In genomic region chrX:84248226-84248625, GRCh38 we compare ENCODE assay signal across 26 cellular contexts.
DNase-seq lines count a peak whose midpoint lies in the region; ATAC-seq and TF ChIP-seq lines count a peak whose summit lies in the region.
"Had no signal": no experiment of that assay in that cellular context is flagged by ENCODE, and none has a peak within 500 bp of the region (broad histone marks: within the 10 kb centered on the region; RNA-seq: fewer than 3 reads in every experiment).

No MANE protein-coding gene starts in this region.

- H3K9me3 Mint-ChIP-seq in MCF 10A (ENCODE audit: unreplicated experiment) = no peaks in the 10 kb centered on the region
- no peaks in the 10 kb centered on the region for H3K9me3 Mint-ChIP-seq in activated CD4-positive, alpha-beta T cell treated with anti-CD3 and anti-CD28 coated beads, Interleukin-2, amount 10 ng/mL, durations not matched to agents 7 days and 5 days
- H3K9me3 Mint-ChIP-seq: GM23338; T-helper 1 cell treated with Interleukin-12 subunit alpha and Interleukin-12 subunit beta and Interleukin-4 antibody, amounts not matched to agents 30 μg/mL and 1 μg/mL, for 36 hours had no signal

- ATAC-seq in esophagus mucosa = no peak
- ATAC-seq: activated CD8-positive, alpha-beta T cell treated with anti-CD3 and anti-CD28 coated beads, Interleukin-2, amount 10 ng/mL, durations not matched to agents 7 days and 5 days; activated naive CD4-positive, alpha-beta T cell treated with anti-CD3 and anti-CD28 coated beads, Interleukin-2, amount 50 U/mL, for 72 hours; activated T-cell treated with anti-CD3 and anti-CD28 coated beads, Interleukin-2, amount 50 U/mL, for 72 hours; GM23338; left cardiac atrium had no signal

- POLR2A ChIA-PET in MCF 10A (lab: Yijun Ruan, JAX) = no interaction called here
- POLR2A ChIA-PET in activated CD4-positive, alpha-beta T cell treated with anti-CD3 and anti-CD28 coated beads, Interleukin-2, amount 10 ng/mL, durations not matched to agents 7 days and 5 days (lab: Charles Lee) = no interaction called here

- TF ChIP-seq POLR2A in breast epithelium (IDR thresholded peaks at IDR 0.05) = no peak
- no peak for TF ChIP-seq POLR2A in esophagus muscularis mucosa (IDR thresholded peaks at IDR 0.05; ENCODE audit: low read depth)
- no peak for TF ChIP-seq POLR2A in lower leg skin (IDR thresholded peaks at IDR 0.05)

- no peaks in the 10 kb centered on the region for H3K4me1 Mint-ChIP-seq in MCF 10A (ENCODE audit: insufficient read depth, unreplicated experiment)
- no peaks in the 10 kb centered on the region for H3K4me1 Mint-ChIP-seq in activated CD4-positive, alpha-beta T cell treated with anti-CD3 and anti-CD28 coated beads, Interleukin-2, amount 10 ng/mL, durations not matched to agents 7 days and 5 days
- H3K4me1 Mint-ChIP-seq: CD14-positive monocyte, GM23338, neural crest cell had no signal

- H3K9ac ChIP-seq in adipocyte (ENCODE audit: low read length) = no peak overlapping the region

- no peak for TF ChIP-seq EP300 in esophagus muscularis mucosa (IDR thresholded peaks at IDR 0.05)

- intact Hi-C loops in MCF 10A (cut with micrococcal nuclease) = no loop called here
- intact Hi-C loops in breast epithelium (cut with DNase I; ENCODE audit: low total_unique reads) = no loop called here
- intact Hi-C loops in esophagus muscularis mucosa (cut with DNase I) = no loop called here
- intact Hi-C loops in lower leg skin (cut with DNase I; ENCODE audit: low total_unique reads) = no loop called here

- CTCF ChIA-PET in MCF 10A (lab: Yijun Ruan, JAX) = no interaction called here
- CTCF ChIA-PET in activated CD4-positive, alpha-beta T cell treated with anti-CD3 and anti-CD28 coated beads, Interleukin-2, amount 10 ng/mL, durations not matched to agents 7 days and 5 days (lab: Charles Lee) = no interaction called here

- H3K36me3 ChIP-seq in breast epithelium (no peaks in the 10 kb centered on the region), adipocyte (ENCODE audit: control insufficient read depth, insufficient read depth, low read length, severe bottlenecking) (no peaks in the 10 kb centered on the region), esophagus muscularis mucosa (no peaks in the 10 kb centered on the region)
- H3K36me3 ChIP-seq: prostate gland, spleen had no signal

- no peaks in the 10 kb centered on the region for H3K4me1 ChIP-seq in breast epithelium
- H3K4me1 ChIP-seq in adipocyte (ENCODE audit: control insufficient read depth, insufficient read depth, low read length) = no peaks in the 10 kb centered on the region
- H3K4me1 ChIP-seq in esophagus muscularis mucosa = no peaks in the 10 kb centered on the region
- H3K4me1 ChIP-seq: prostate gland, spleen, testis had no signal

- H3K27ac ChIP-seq in breast epithelium (no peak overlapping the region), esophagus muscularis mucosa (replicated peaks in 1 of 4) (no peak overlapping the region)
- H3K27ac ChIP-seq: 22Rv1, prostate gland, spleen, testis had no signal

- no peaks in the 10 kb centered on the region for H3K27me3 Mint-ChIP-seq in MCF 10A (ENCODE audit: insufficient read depth, unreplicated experiment)
- H3K27me3 Mint-ChIP-seq in activated CD4-positive, alpha-beta T cell treated with anti-CD3 and anti-CD28 coated beads, Interleukin-2, amount 10 ng/mL, durations not matched to agents 7 days and 5 days = no peaks in the 10 kb centered on the region

- H3K4me3 ChIP-seq in breast epithelium (no peak overlapping the region), adipocyte (ENCODE audit: low read length) (no peak overlapping the region), fibroblast of pulmonary artery (replicated peaks; ENCODE audit: low read depth, low read length) (no peak overlapping the region), esophagus muscularis mucosa (no peak overlapping the region), lower leg skin (ENCODE audit: low read depth, poor library complexity, severe bottlenecking) (no peak overlapping the region)
- H3K4me3 ChIP-seq: GM23338, prostate gland, spleen, testis had no signal

- 57% methylated on average over 1 of the region's 1 CpG for WGBS in esophagus muscularis mucosa
- 67 to 75% methylated on average over 1 of the region's 1 CpG for WGBS in lower leg skin, 2 donors

- peak; percentile 18 for DNase-seq in MCF 10A (ENCODE audit: unreplicated experiment)
- no peak for DNase-seq in breast epithelium (ENCODE audit: low spot score in 2 of 2)
- DNase-seq in adipocyte (ENCODE audit: low read depth) = peak; percentile 25
- DNase-seq in fibroblast of pulmonary artery (ENCODE audit: low read depth) = peak; percentile 25
- DNase-seq in esophagus muscularis mucosa (ENCODE audit: extremely low spot score) = no peak
- no peak for DNase-seq in lower leg skin (ENCODE audit: low spot score in 2 of 2)
- DNase-seq in activated CD4-positive, alpha-beta T cell treated with anti-CD3 and anti-CD28 coated beads, Interleukin-2, amount 10 ng/mL, durations not matched to agents 7 days and 5 days = no peak
- DNase-seq: activated CD8-positive, alpha-beta T cell treated with anti-CD3 and anti-CD28 coated beads, Interleukin-2, amount 10 ng/mL, durations not matched to agents 7 days and 5 days; activated T-cell treated with anti-CD3 and anti-CD28 coated beads, Interleukin-2, amount 50 U/mL, for 72 hours; KG1; left cardiac atrium; midbrain; NCI-H1105; NCI-H2107; NCI-H524 treated with DMSO at 0.1 percent for 48 hours; SIG-M5; spleen; testis had no signal

- H3K36me3 Mint-ChIP-seq in MCF 10A (ENCODE audit: insufficient read depth, unreplicated experiment) = no peaks in the 10 kb centered on the region
- H3K36me3 Mint-ChIP-seq in activated CD4-positive, alpha-beta T cell treated with anti-CD3 and anti-CD28 coated beads, Interleukin-2, amount 10 ng/mL, durations not matched to agents 7 days and 5 days (ENCODE audit: low read depth) = no peaks in the 10 kb centered on the region
- H3K36me3 Mint-ChIP-seq: activated naive CD4-positive, alpha-beta T cell treated with anti-CD3 and anti-CD28 coated beads, Interleukin-2, amount 50 U/mL, for 72 hours; CD14-positive monocyte had no signal

- peaks cover 0 to 13% of the 10 kb centered on the region in 2 donors for H3K27me3 ChIP-seq in breast epithelium
- H3K27me3 ChIP-seq in adipocyte (replicated peaks; ENCODE audit: control insufficient read depth, insufficient read depth, low read length) = peaks cover 3% of the 10 kb centered on the region
- H3K27me3 ChIP-seq in esophagus muscularis mucosa = no peaks in the 10 kb centered on the region
- H3K27me3 ChIP-seq: spleen, testis had no signal

- no TSS peak for BruUV-seq in MCF 10A (replicated peaks; lab: Mats Ljungman, UMichigan)

- TF ChIP-seq CTCF in MCF 10A (IDR thresholded peaks at IDR 0.05; ENCODE audit: unreplicated experiment) (no peak), breast epithelium (IDR thresholded peaks at IDR 0.05) (no peak), fibroblast of pulmonary artery (IDR thresholded peaks at IDR 0.05; ENCODE audit: low read length, missing control alignments) (no peak), esophagus muscularis mucosa (IDR thresholded peaks at IDR 0.05) (no peak), lower leg skin (IDR thresholded peaks at IDR 0.05) (no peak)

- H3K9me3 ChIP-seq in breast epithelium (no peaks in the 10 kb centered on the region), adipocyte (ENCODE audit: control insufficient read depth, low read length) (no peaks in the 10 kb centered on the region), esophagus muscularis mucosa (no peaks in the 10 kb centered on the region)
- H3K9me3 ChIP-seq: prostate gland, spleen, testis had no signal

- H3K27ac Mint-ChIP-seq in MCF 10A (ENCODE audit: low read depth, unreplicated experiment) = no peak overlapping the region
- H3K27ac Mint-ChIP-seq in activated CD4-positive, alpha-beta T cell treated with anti-CD3 and anti-CD28 coated beads, Interleukin-2, amount 10 ng/mL, durations not matched to agents 7 days and 5 days = no peak overlapping the region
- H3K27ac Mint-ChIP-seq: activated CD8-positive, alpha-beta T cell treated with anti-CD3 and anti-CD28 coated beads, Interleukin-2, amount 10 ng/mL, durations not matched to agents 7 days and 5 days; activated naive CD4-positive, alpha-beta T cell treated with anti-CD3 and anti-CD28 coated beads, Interleukin-2, amount 50 U/mL, for 72 hours; activated T-cell treated with anti-CD3 and anti-CD28 coated beads, Interleukin-2, amount 50 U/mL, for 72 hours; CD14-positive monocyte; GM23338; T-helper 1 cell treated with Interleukin-12 subunit alpha and Interleukin-12 subunit beta and Interleukin-4 antibody, amounts not matched to agents 30 μg/mL and 1 μg/mL, for 36 hours had no signal

- no peak overlapping the region for H3K4me3 Mint-ChIP-seq in MCF 10A (ENCODE audit: unreplicated experiment)
- no peak overlapping the region for H3K4me3 Mint-ChIP-seq in activated CD4-positive, alpha-beta T cell treated with anti-CD3 and anti-CD28 coated beads, Interleukin-2, amount 10 ng/mL, durations not matched to agents 7 days and 5 days
- H3K4me3 Mint-ChIP-seq: activated CD8-positive, alpha-beta T cell treated with anti-CD3 and anti-CD28 coated beads, Interleukin-2, amount 10 ng/mL, durations not matched to agents 7 days and 5 days; activated T-cell treated with anti-CD3 and anti-CD28 coated beads, Interleukin-2, amount 50 U/mL, for 72 hours; CD14-positive monocyte; GM23338; neural crest cell; T-helper 1 cell treated with Interleukin-12 subunit alpha and Interleukin-12 subunit beta and Interleukin-4 antibody, amounts not matched to agents 30 μg/mL and 1 μg/mL, for 36 hours had no signal

Comparison
In these comparisons a context has a peak if more than half of its experiments do, and no peak if none do; other contexts are left out.
1. DNase-seq: peak in MCF 10A (single experiment), adipocyte (single experiment) and fibroblast of pulmonary artery (single experiment); none in breast epithelium (0 of 2), esophagus muscularis mucosa (single experiment), lower leg skin (0 of 2) and activated CD4-positive, alpha-beta T cell treated with anti-CD3 and anti-CD28 coated beads, Interleukin-2, amount 10 ng/mL, durations not matched to agents 7 days and 5 days (single experiment).